ENCODE assay signal across 1 cellular context in the genomic region with DNA sequence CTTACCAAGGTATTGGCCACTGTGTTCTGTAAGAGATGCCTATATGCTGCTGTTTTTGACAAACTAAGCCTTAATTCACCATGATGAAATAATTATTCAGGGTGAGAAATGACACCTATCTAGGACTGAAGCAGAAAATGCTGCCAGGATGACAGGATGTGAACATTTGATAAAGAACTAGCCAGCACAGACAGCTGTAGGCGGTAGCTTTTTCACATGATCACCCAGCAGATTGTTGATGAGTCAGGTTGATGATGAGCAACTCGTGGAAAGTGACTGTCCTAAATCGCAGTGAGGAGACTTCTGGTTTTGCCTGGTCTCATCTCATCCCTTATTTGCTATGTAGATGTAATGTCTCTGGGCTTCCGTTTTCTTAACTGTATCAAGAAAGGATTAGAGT.
TF ChIP-seq lines count a peak whose summit lies in the region.

No MANE protein-coding gene starts in this region.

TF ChIP-seq in SK-N-SH, 30 proteins besides CTCF, POLR2A, EP300 and RAD21 (continued from another document):
- TF ChIP-seq, protein P1, sequence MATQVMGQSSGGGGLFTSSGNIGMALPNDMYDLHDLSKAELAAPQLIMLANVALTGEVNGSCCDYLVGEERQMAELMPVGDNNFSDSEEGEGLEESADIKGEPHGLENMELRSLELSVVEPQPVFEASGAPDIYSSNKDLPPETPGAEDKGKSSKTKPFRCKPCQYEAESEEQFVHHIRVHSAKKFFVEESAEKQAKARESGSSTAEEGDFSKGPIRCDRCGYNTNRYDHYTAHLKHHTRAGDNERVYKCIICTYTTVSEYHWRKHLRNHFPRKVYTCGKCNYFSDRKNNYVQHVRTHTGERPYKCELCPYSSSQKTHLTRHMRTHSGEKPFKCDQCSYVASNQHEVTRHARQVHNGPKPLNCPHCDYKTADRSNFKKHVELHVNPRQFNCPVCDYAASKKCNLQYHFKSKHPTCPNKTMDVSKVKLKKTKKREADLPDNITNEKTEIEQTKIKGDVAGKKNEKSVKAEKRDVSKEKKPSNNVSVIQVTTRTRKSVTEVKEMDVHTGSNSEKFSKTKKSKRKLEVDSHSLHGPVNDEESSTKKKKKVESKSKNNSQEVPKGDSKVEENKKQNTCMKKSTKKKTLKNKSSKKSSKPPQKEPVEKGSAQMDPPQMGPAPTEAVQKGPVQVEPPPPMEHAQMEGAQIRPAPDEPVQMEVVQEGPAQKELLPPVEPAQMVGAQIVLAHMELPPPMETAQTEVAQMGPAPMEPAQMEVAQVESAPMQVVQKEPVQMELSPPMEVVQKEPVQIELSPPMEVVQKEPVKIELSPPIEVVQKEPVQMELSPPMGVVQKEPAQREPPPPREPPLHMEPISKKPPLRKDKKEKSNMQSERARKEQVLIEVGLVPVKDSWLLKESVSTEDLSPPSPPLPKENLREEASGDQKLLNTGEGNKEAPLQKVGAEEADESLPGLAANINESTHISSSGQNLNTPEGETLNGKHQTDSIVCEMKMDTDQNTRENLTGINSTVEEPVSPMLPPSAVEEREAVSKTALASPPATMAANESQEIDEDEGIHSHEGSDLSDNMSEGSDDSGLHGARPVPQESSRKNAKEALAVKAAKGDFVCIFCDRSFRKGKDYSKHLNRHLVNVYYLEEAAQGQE (IDR thresholded peaks at IDR 0.05; ENCODE audit: low read depth, low read length) = no peak
- no peak; the same call in 1 of the 2 replicates for TF ChIP-seq POLR2AphosphoS5 (IDR thresholded peaks at IDR 0.05; ENCODE audit: low read depth, low read length)
TF ChIP-seq in SK-N-SH: peak in this region for 9.
